ENCODE assay signal across 28 cellular contexts in the genomic region with DNA sequence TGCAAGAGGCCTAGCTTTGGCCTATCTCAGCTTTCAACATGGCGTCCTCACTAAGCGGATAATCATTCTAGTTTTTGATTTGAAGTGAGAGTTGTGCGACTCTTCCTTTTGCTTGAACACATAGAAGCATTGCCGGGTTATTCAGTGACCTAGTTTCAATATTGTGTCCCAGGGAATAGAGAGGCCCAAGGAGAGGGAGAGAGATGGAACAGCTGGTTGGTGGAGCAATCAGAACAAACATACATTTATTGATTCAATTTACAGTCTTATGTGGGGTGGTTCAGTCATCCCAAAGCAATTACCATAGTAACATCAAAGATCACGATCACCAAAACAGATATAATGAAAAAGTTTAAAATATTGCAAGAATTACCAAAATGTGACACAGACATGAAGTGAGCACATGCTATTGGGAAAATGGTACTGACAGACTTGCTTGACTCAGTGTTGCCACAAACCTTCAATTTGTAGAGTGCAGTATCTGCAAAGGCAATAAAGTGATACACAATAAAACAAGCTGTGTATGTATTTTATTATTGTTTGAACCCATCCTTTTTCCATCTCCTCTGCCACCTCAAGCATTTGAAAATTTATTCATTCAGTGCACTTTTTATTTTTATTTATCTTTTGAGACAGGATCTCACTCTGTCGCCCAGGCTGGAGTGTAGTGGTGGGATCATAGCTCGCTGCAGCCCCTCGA.
"Had no signal": no experiment of that assay in that cellular context is flagged by ENCODE, and none has a peak within 500 bp of the region (broad histone marks: within the 10 kb centered on the region; RNA-seq: fewer than 3 reads in every experiment).

No MANE protein-coding gene starts in this region.

- DNase-seq: hypothalamus; immature natural killer cell; kidney; left ventricle myocardium inferior; mesendoderm; naive thymus-derived CD4-positive, alpha-beta T cell; ovary; retina; right cardiac atrium; sigmoid colon; stimulated activated CD4-positive, alpha-beta T cell treated with anti-CD3 and anti-CD28 coated beads, Interleukin-1b, Interleukin-23, amount 100 ng/mL, for 48 hours; stimulated activated CD4-positive, alpha-beta T cell treated with anti-CD3 and anti-CD28 coated beads, Interleukin-2, amount 100 ng/mL, for 48 hours; stimulated activated CD4-positive, alpha-beta T cell treated with anti-CD3 and anti-CD28 coated beads, Interleukin-4, amount 100 ng/mL, for 4 hours; stimulated activated CD8-positive, alpha-beta memory T cell treated with anti-CD3 and anti-CD28 coated beads, Interleukin-4, amount 100 ng/mL, for 48 hours; stimulated activated naive CD8-positive, alpha-beta T cell treated with anti-CD3 and anti-CD28 coated beads, Interleukin-15, Interleukin-2, amounts not matched to agents 100 U/mL and 50 U/mL, for 24 hours; stomach; testis; thyroid gland; transverse colon; upper lobe of left lung had no signal

- H3K4me1 ChIP-seq: left ventricle myocardium inferior, prostate gland, sigmoid colon, stomach, testis, thyroid gland, transverse colon, upper lobe of left lung, vagina had no signal

- H3K36me3 ChIP-seq: ovary, prostate gland, thyroid gland had no signal

- H3K4me3 Mint-ChIP-seq: immature natural killer cell; mesothelial cell of epicardium; naive thymus-derived CD4-positive, alpha-beta T cell; natural killer cell treated with Interleukin-12 subunit alpha and Interleukin-12 subunit beta and Interleukin-15 and Interleukin-18, amount 100 ng/mL, for 72 hours; stimulated activated memory B cell treated with anti-CD40 and anti-IgM and Interleukin-4, amounts not matched to agents 10 μg/mL and 1 μg/mL and 100 μg/mL, for 72 hours had no signal

- H3K4me3 ChIP-seq: left ventricle myocardium inferior, lung, ovary, prostate gland, sigmoid colon, smooth muscle cell, stomach, testis, thyroid gland, transverse colon, upper lobe of left lung, vagina had no signal

- H3K9me3 Mint-ChIP-seq: immature natural killer cell; natural killer cell treated with Interleukin-12 subunit alpha and Interleukin-12 subunit beta and Interleukin-15 and Interleukin-18, amount 100 ng/mL, for 72 hours had no signal

- H3K9me3 ChIP-seq: ovary, prostate gland, sigmoid colon, testis, thyroid gland, transverse colon, upper lobe of left lung, vagina had no signal

- FAIRE-seq: islet of Langerhans, kidney had no signal

- H3K27ac Mint-ChIP-seq: mesothelial cell of epicardium; naive thymus-derived CD4-positive, alpha-beta T cell; natural killer cell treated with Interleukin-12 subunit alpha and Interleukin-12 subunit beta and Interleukin-15 and Interleukin-18, amount 100 ng/mL, for 72 hours; stimulated activated memory B cell treated with anti-CD40 and anti-IgM and Interleukin-4, amounts not matched to agents 10 μg/mL and 1 μg/mL and 100 μg/mL, for 72 hours had no signal

- ATAC-seq: naive thymus-derived CD4-positive, alpha-beta T cell; natural killer cell treated with Interleukin-12 subunit alpha and Interleukin-12 subunit beta and Interleukin-15 and Interleukin-18, amount 100 ng/mL, for 72 hours; right cardiac atrium; stimulated activated memory B cell treated with anti-CD40 and anti-IgM and Interleukin-4, amounts not matched to agents 10 μg/mL and 1 μg/mL and 100 μg/mL, for 72 hours; stimulated activated naive CD8-positive, alpha-beta T cell treated with anti-CD3 and anti-CD28 coated beads, Interleukin-15, Interleukin-2, amounts not matched to agents 100 U/mL and 50 U/mL, for 24 hours had no signal

- H3K4me1 Mint-ChIP-seq: immature natural killer cell; mesothelial cell of epicardium; stimulated activated memory B cell treated with anti-CD40 and anti-IgM and Interleukin-4, amounts not matched to agents 10 μg/mL and 1 μg/mL and 100 μg/mL, for 72 hours had no signal
